In the genomic region with DNA sequence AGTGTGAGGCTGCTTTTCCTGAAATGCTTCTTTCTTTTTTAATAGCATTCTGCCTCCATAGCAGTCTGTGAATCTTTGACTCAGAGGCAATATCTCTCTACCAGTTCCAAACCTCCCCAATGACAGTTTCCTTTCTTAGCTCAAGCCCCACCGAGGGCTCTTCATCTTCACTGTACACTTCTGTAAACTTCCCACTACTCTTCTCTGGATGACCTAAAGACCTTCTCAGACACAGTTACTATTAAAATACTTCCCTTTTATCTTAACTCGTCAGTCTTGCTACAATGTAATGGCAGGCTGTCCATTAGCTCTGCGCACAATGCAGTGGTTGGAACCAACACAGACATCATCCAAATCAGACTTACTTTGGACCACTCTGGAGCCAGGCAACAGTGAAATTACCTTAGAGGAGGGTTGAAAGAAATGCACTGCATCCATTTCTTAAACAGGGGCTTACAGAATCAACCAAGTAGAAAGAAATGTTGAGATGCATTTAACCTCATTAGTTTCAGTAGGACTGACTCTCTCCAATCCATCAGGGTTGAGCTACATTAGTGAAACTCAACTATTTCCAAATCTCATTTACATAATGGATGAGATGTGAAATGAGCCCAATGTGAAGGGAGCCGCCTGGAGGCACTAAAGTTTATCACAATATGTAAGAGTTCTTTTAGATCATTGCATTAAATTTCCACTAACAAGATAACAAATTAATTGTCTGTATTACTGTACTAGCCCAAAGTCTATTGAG, we compare ENCODE assay signal across 29 cellular contexts.
A peak's percentile ranks its signal among the peaks of the same experiment; 100 is the strongest.
DNase-seq lines count a peak whose midpoint lies in the region; ATAC-seq and TF ChIP-seq lines count a peak whose summit lies in the region.
"Had no signal": no experiment of that assay in that cellular context is flagged by ENCODE, and none has a peak within 500 bp of the region (broad histone marks: within the 10 kb centered on the region; RNA-seq: fewer than 3 reads in every experiment).

No MANE protein-coding gene starts in this region.

- TF ChIP-seq CTCF in VCaP (conservative IDR thresholded peaks at IDR 0.05) (peak; percentile 23; the same call in 1 of the 2 replicates), gastroesophageal sphincter (IDR thresholded peaks at IDR 0.05) (no peak)

- DNase-seq in NCI-H82 (lab: John Stamatoyannopoulos, UW) (peak; percentile 44), NCI-H82 treated with DMSO at 0.1 percent for 48 hours (lab: John Stamatoyannopoulos, UW; ENCODE audit: unreplicated experiment) (no peak), NAMALWA (ENCODE audit: low spot score) (peak; percentile 6), amygdala (lab: John Stamatoyannopoulos, UW) (no peak), ureter (ENCODE audit: low spot score) (no peak)
- no peak for DNase-seq in activated CD4-positive, alpha-beta T cell treated with anti-CD3 and anti-CD28 coated beads for 4 hours
- DNase-seq: activated CD4-positive, alpha-beta T cell treated with anti-CD3 and anti-CD28 coated beads for 1 hour; activated CD8-positive, alpha-beta memory T cell treated with anti-CD3 and anti-CD28 coated beads for 24 hours; activated naive CD4-positive, alpha-beta T cell treated with anti-CD3 and anti-CD28 coated beads for 36 hours; activated T-cell treated with anti-CD3 and anti-CD28 coated beads, Interleukin-2, amount 50 U/mL, for 4 hours; Calu3; dermis blood vessel endothelial cell; EL; H9; heart right ventricle; left cardiac atrium; mesendoderm; NCI-H1092 treated with DMSO at 0.1 percent for 48 hours; NCI-H2081 treated with DMSO at 0.1 percent for 48 hours; NCI-H510A; stimulated activated CD4-positive, alpha-beta T cell treated with anti-CD3 and anti-CD28 coated beads, Interleukin-2, amount 100 ng/mL, for 48 hours; stimulated activated naive CD8-positive, alpha-beta T cell treated with anti-CD3 and anti-CD28 coated beads, Interleukin-15, Interleukin-2, amounts not matched to agents 100 U/mL and 50 U/mL, for 24 hours; T-helper 9 cell; tibial artery had no signal

- H3K27ac ChIP-seq in VCaP (no peak overlapping the region), gastroesophageal sphincter (no peak overlapping the region)
- H3K27ac ChIP-seq: heart right ventricle had no signal

- peaks cover 0 to 12% (median 4%) of the 10 kb centered on the region in 3 donors for H3K4me1 ChIP-seq in gastroesophageal sphincter
- H3K4me1 ChIP-seq: heart right ventricle had no signal

- ATAC-seq in gastroesophageal sphincter: no peak
- ATAC-seq: activated T-cell treated with anti-CD3 and anti-CD28 coated beads, Interleukin-2, amount 50 U/mL, for 4 hours; heart right ventricle; K562; left cardiac atrium; SK-N-SH treated with all-trans-retinoic acid at 6 μM for 48 hours; stimulated activated naive CD8-positive, alpha-beta T cell treated with anti-CD3 and anti-CD28 coated beads, Interleukin-15, Interleukin-2, amounts not matched to agents 100 U/mL and 50 U/mL, for 24 hours had no signal

- no peaks in the 10 kb centered on the region for H3K9me3 ChIP-seq in gastroesophageal sphincter
- H3K9me3 ChIP-seq: tibial artery had no signal

- TF ChIP-seq POLR2A in gastroesophageal sphincter (IDR thresholded peaks at IDR 0.05): no peak

- no peak for TF ChIP-seq EP300 in gastroesophageal sphincter (IDR thresholded peaks at IDR 0.05)

- H3K4me3 ChIP-seq in gastroesophageal sphincter: no peak overlapping the region
- H3K4me3 ChIP-seq: heart right ventricle, K562, smooth muscle cell, tibial artery had no signal

- no peaks in the 10 kb centered on the region for H3K27me3 ChIP-seq in gastroesophageal sphincter
- H3K27me3 ChIP-seq: heart right ventricle, tibial artery had no signal

- H3K36me3 ChIP-seq in gastroesophageal sphincter: no peaks in the 10 kb centered on the region
- H3K36me3 ChIP-seq: heart right ventricle, tibial artery had no signal

- WGBS in gastroesophageal sphincter (ENCODE audit: low coverage in 1 of 2), 2 donors: 80 to 89% methylated on average over 4 of the region's 4 CpGs

Comparison
In these comparisons a context has a peak if more than half of its experiments do, and no peak if none do; other contexts are left out.
1. DNase-seq: peak in NCI-H82 (single experiment) and NAMALWA (single experiment); none in NCI-H82 treated with DMSO at 0.1 percent for 48 hours (single experiment), activated CD4-positive, alpha-beta T cell treated with anti-CD3 and anti-CD28 coated beads for 4 hours (0 of 2), amygdala (0 of 56) and ureter (single experiment).